In the genomic region with DNA sequence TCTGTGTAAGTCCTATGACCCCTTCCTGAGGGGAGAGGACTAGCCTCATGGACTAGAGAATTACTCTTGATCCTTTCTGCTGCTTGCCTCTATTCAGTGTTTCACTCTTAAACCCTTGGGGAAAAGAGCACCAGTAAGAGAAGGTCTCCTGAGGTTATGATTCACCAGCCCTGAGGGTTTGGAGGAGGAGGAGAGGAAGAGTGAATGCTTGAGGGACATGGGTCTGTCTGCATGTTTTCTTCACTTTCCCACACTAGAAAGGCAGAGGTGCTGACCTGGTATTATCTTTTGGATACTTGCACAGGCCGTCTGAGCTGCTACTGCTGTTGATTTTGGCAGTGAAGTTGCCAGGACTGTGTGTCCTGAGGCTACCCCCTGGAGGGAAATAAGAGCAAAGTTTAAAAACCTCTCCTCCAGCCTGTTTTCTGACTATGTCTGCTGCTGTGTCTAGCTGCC, we compare ENCODE assay signal across 10 cellular contexts.
DNase-seq lines count a peak whose midpoint lies in the region; ATAC-seq and TF ChIP-seq lines count a peak whose summit lies in the region.
"Had no signal": no experiment of that assay in that cellular context is flagged by ENCODE, and none has a peak within 500 bp of the region (broad histone marks: within the 10 kb centered on the region; RNA-seq: fewer than 3 reads in every experiment).

No MANE protein-coding gene starts in this region.

- intact Hi-C loops in adrenal gland (cut with DNase I) = no loop called here

- H3K4me1 ChIP-seq in adrenal gland (replicated peaks in 1 of 2) = no peaks in the 10 kb centered on the region

- H3K9me3 ChIP-seq in adrenal gland (replicated peaks in 1 of 3) = peaks cover 0 to 5% (median 0%) of the 10 kb centered on the region in 3 donors

- H3K4me3 ChIP-seq in adrenal gland = no peak overlapping the region
- H3K4me3 ChIP-seq: K562 had no signal

- H3K27me3 ChIP-seq in adrenal gland = no peaks in the 10 kb centered on the region

- no peak overlapping the region for H3K27ac ChIP-seq in adrenal gland

- H3K36me3 ChIP-seq in adrenal gland (replicated peaks in 1 of 2) = no peaks in the 10 kb centered on the region

- DNase-seq in COLO829 (ENCODE audit: low spot score) = peak; percentile 82
- DNase-seq in adrenal gland = peak in 6 of 7 donors; percentile 12 to 70 (median 34)
- DNase-seq in left lobe of liver (ENCODE audit: low spot score) = peak; percentile 79
- DNase-seq in T-helper 1 cell = no peak
- DNase-seq in GDM1 (lab: John Stamatoyannopoulos, UW) = no peak
- DNase-seq in NCI-H774 (lab: John Stamatoyannopoulos, UW) = no peak
- no peak for DNase-seq in ureter (ENCODE audit: low spot score)

- TF ChIP-seq POLR2A in adrenal gland (IDR thresholded peaks at IDR 0.05) = no peak

- 15 to 25% (median 20%) methylated on average over 1 of the region's 1 CpG for WGBS in adrenal gland, 4 donors

- ATAC-seq in HG03060 (IDR thresholded peaks at IDR 0.05; ENCODE audit: low read depth, unreplicated experiment) (peak; percentile 47), left lobe of liver (peak; percentile 100)
- ATAC-seq: K562, left colon had no signal

- TF ChIP-seq CTCF in adrenal gland (IDR thresholded peaks at IDR 0.05) = no peak

Comparison
In these comparisons a context has a peak if more than half of its experiments do, and no peak if none do; other contexts are left out.
1. DNase-seq: peak in COLO829 (single experiment), adrenal gland (6 of 7) and left lobe of liver (single experiment); none in T-helper 1 cell (0 of 5), GDM1 (single experiment), NCI-H774 (single experiment) and ureter (single experiment).